In genomic region chr19:1073956-1074511, GRCh38 we compare ENCODE assay signal across 11 cellular contexts. TPM values are rescaled to one million over a fixed set of nuclear protein-coding genes. Genes with fewer than 3 reads are reported as not detected.
DNase-seq lines count a peak whose midpoint lies in the region; ATAC-seq and TF ChIP-seq lines count a peak whose summit lies in the region.
"Had no signal": no experiment of that assay in that cellular context is flagged by ENCODE, and none has a peak within 500 bp of the region (broad histone marks: within the 10 kb centered on the region; RNA-seq: fewer than 3 reads in every experiment).

No MANE protein-coding gene starts in this region.

- H3F3A ChIP-seq in MM.1S (ENCODE audit: insufficient read depth, low read length), result peaks cover 42% of the 10 kb centered on the region

- H3K36me3 ChIP-seq in HEK293 (ENCODE audit: control insufficient read depth in 2 of 2, insufficient read depth in 1 of 2, low read length in 2 of 2), result no peaks in the 10 kb centered on the region
- H3K36me3 ChIP-seq in MM.1S (replicated peaks; ENCODE audit: insufficient read depth, low read length), result peaks cover 6% of the 10 kb centered on the region
- H3K36me3 ChIP-seq: tibial nerve had no signal

- DNase-seq in CD14-positive monocyte (ENCODE audit: low spot score), result no peak
- DNase-seq in activated CD8-positive, alpha-beta memory T cell treated with anti-CD3 and anti-CD28 coated beads, Interleukin-2, amount 50 U/mL, for 4 hours, result peak; percentile 25
- DNase-seq in naive B cell, result no peak
- DNase-seq in medulla oblongata (ENCODE audit: extremely low spot score), result no peak
- no peak for DNase-seq in MM.1S
- DNase-seq: occipital lobe had no signal

- H3K27ac ChIP-seq in HEK293 (ENCODE audit: extremely low read depth, low read depth, low read length) (no peak overlapping the region), MM.1S (ENCODE audit: low read length) (no peak overlapping the region)
- H3K27ac ChIP-seq: body of pancreas, tibial nerve had no signal

- H3K4me1 Mint-ChIP-seq in CD14-positive monocyte (peaks cover 64% of the 10 kb centered on the region), naive B cell (peaks cover 33 to 61% (median 51%) of the 10 kb centered on the region in 3 donors)

- no peak overlapping the region for H3K9ac ChIP-seq in MM.1S (ENCODE audit: low read length)

- H3K27me3 Mint-ChIP-seq in CD14-positive monocyte (ENCODE audit: low read depth in 3 of 3) (peaks cover 0 to 1% (median 0%) of the 10 kb centered on the region in 3 donors), naive B cell (no peaks in the 10 kb centered on the region)

- no peaks in the 10 kb centered on the region for H3K4me1 ChIP-seq in HEK293 (ENCODE audit: control insufficient read depth, insufficient read depth, low read length)
- peaks cover 26% of the 10 kb centered on the region for H3K4me1 ChIP-seq in MM.1S (ENCODE audit: low read length)

- H3K27ac Mint-ChIP-seq in CD14-positive monocyte (peak overlapping the region in 6 of 7 donors; percentile 56 to 90 (median 74)), naive B cell (peak overlapping the region in 3 of 6 donors; percentile 47 to 90 (median 76))

- H2AFZ ChIP-seq in MM.1S (ENCODE audit: low read length), result no peak overlapping the region

- intact Hi-C loops in CD14-positive monocyte (cut with micrococcal nuclease), result loop anchor here in 1 of 2 donors (2.0 to 5.0 kb wide), 2 partner anchors 13 to 37 kb away; no protein-coding TSS in a partner anchor

- 0 out of 2 replicates have a peak, but pooled peaks cover 5% of the 10 kb centered on the region for H4K20me1 ChIP-seq in MM.1S (ENCODE audit: insufficient read depth, low read length)

- no peaks in the 10 kb centered on the region for H3K27me3 ChIP-seq in MM.1S (replicated peaks; ENCODE audit: insufficient read depth, low read length)

- POLR2A ChIA-PET in HEK293 (lab: Yijun Ruan, JAX), result interaction anchor here (0.7 kb wide), 1 partner anchor 179 kb away, joined by 3 read pairs; no protein-coding TSS in a partner anchor

- H3K9me2 ChIP-seq in MM.1S (replicated peaks; ENCODE audit: insufficient read depth, low read length), result no peaks in the 10 kb centered on the region

- H3K79me2 ChIP-seq in MM.1S (ENCODE audit: low read length), result peaks cover 80% of the 10 kb centered on the region

- ATAC-seq in naive B cell (ENCODE audit: low read depth in 2 of 2) (no peak), GM18867 (IDR thresholded peaks at IDR 0.05; ENCODE audit: unreplicated experiment) (no peak), HG03095 (IDR thresholded peaks at IDR 0.05; ENCODE audit: unreplicated experiment) (no peak)
- ATAC-seq: body of pancreas had no signal

- CTCF ChIA-PET in HEK293 (lab: Yijun Ruan, JAX), result interaction anchor here (2.1 kb wide), 1 partner anchor 8 kb away, joined by 6 read pairs; no protein-coding TSS in a partner anchor

- H3K9me3 ChIP-seq in HEK293 (ENCODE audit: control insufficient read depth, insufficient read depth, low read depth, low read length), result no peaks in the 10 kb centered on the region
- no peaks in the 10 kb centered on the region for H3K9me3 ChIP-seq in MM.1S (replicated peaks; ENCODE audit: insufficient read depth, low read length)
- H3K9me3 ChIP-seq: body of pancreas, tibial nerve had no signal

- H3K36me3 Mint-ChIP-seq in CD14-positive monocyte (peaks cover 45 to 84% of the 10 kb centered on the region in 2 donors), naive B cell (peaks cover 7 to 17% of the 10 kb centered on the region in 2 donors)

- H3K9me3 Mint-ChIP-seq in CD14-positive monocyte (no peaks in the 10 kb centered on the region), naive B cell (no peaks in the 10 kb centered on the region)

- peak overlapping the region; percentile 57 to 76 for H3K4me3 Mint-ChIP-seq in CD14-positive monocyte
- peak overlapping the region in 7 of 8 donors; percentile 39 to 81 (median 68) for H3K4me3 Mint-ChIP-seq in naive B cell

- TF ChIP-seq CTCF in CD14-positive monocyte (IDR thresholded peaks at IDR 0.05), result no peak
- TF ChIP-seq CTCF in HEK293 (tag by site-specific recombination; IDR thresholded peaks at IDR 0.05), result no peak
- TF ChIP-seq CTCF in MM.1S (IDR thresholded peaks at IDR 0.05; ENCODE audit: low read length), result no peak

- H3K4me3 ChIP-seq in HEK293 (ENCODE audit: low read depth, low read length) (no peak overlapping the region), MM.1S (ENCODE audit: low read length) (no peak overlapping the region)
- H3K4me3 ChIP-seq: body of pancreas had no signal

- H3K4me2 ChIP-seq in MM.1S (ENCODE audit: low read depth, low read length), result no peak overlapping the region

TF ChIP-seq in HEK293, 187 proteins besides CTCF, POLR2A, EP300 and RAD21:
- TF ChIP-seq ZSCAN5A (tag by site-specific recombination; IDR thresholded peaks at IDR 0.05), result no peak
- TF ChIP-seq ZNF10 (tag by site-specific recombination; IDR thresholded peaks at IDR 0.05), result no peak
- no peak for TF ChIP-seq ZNF354C (tag by site-specific recombination; IDR thresholded peaks at IDR 0.05; ENCODE audit: borderline replicate concordance, low read depth)
- no peak for TF ChIP-seq ZNF350 (tag by site-specific recombination; IDR thresholded peaks at IDR 0.05)
- TF ChIP-seq PATZ1 (tag by site-specific recombination; IDR thresholded peaks at IDR 0.05), result peak; percentile 74
- peak; percentile 58 for TF ChIP-seq PRDM10 (tag by site-specific recombination; IDR thresholded peaks at IDR 0.05)
TF ChIP-seq in HEK293: peak in this region for 2.

RNA-seq across cellular contexts. Expression of gene ARHGAP45, which starts 7.1 kb away (rescaled TPM):
- polyA plus RNA-seq in CD14-positive monocyte (100 to 1,000 TPM; 108 to 137 TPM), naive B cell (ENCODE audit: low read depth in 6 of 6) (100 to 1,000 TPM; 181 to 432 (median 210) TPM)

RNA-seq across cellular contexts. Expression of gene POLR2E, which starts 21.1 kb away (rescaled TPM):
- polyA plus RNA-seq in CD14-positive monocyte (100 to 1,000 TPM; 195 to 222 TPM), naive B cell (ENCODE audit: low read depth in 6 of 6) (100 to 1,000 TPM; 134 to 205 (median 174) TPM)

RNA-seq across cellular contexts. Expression of gene GPX4, which starts 29.8 kb away (rescaled TPM):
- polyA plus RNA-seq in CD14-positive monocyte (100 to 1,000 TPM; 459 to 508 TPM), naive B cell (ENCODE audit: low read depth in 6 of 6) (100 to 1,000 TPM; 235 to 356 (median 314) TPM)

RNA-seq across cellular contexts. Expression of gene ABCA7, which starts 34.1 kb away (rescaled TPM):
- 1 to 10 TPM; 1.7 to 7.8 TPM for polyA plus RNA-seq in CD14-positive monocyte
- 10 to 100 TPM in 4 of 6 donors, 1 to 10 TPM in 2; 9.4 to 22.5 (median 11.1) TPM for polyA plus RNA-seq in naive B cell (ENCODE audit: low read depth in 6 of 6)

RNA-seq across cellular contexts. Expression of gene CNN2, which starts 47.6 kb away (rescaled TPM):
- polyA plus RNA-seq in CD14-positive monocyte, result 100 to 1,000 TPM in 1 of 2 donors, 10 to 100 TPM in 1; 69.9 to 144 TPM
- polyA plus RNA-seq in naive B cell (ENCODE audit: low read depth in 6 of 6), result 100 to 1,000 TPM; 408 to 648 (median 492) TPM
